ENCODE assay signal across 8 cellular contexts in genomic region chr2:119694994-119695521, GRCh38. TPM values are rescaled to one million over a fixed set of nuclear protein-coding genes. Genes with fewer than 3 reads are reported as not detected.
DNase-seq lines count a peak whose midpoint lies in the region; ATAC-seq, FAIRE-seq and TF ChIP-seq lines count a peak whose summit lies in the region.

No MANE protein-coding gene starts in this region.

- peak; percentile 0 for TF ChIP-seq CTCF in choroid plexus epithelial cell (conservative IDR thresholded peaks at IDR 0.05; ENCODE audit: low read depth, low read length)
- no peak for TF ChIP-seq CTCF in pancreas (IDR thresholded peaks at IDR 0.05)

- DNase-seq in GM04504 (ENCODE audit: low read depth) (peak; percentile 26), NCI-H2196 treated with DMSO at 0.1 percent for 48 hours (lab: John Stamatoyannopoulos, UW; ENCODE audit: unreplicated experiment) (peak; percentile 38), choroid plexus epithelial cell (ENCODE audit: low read depth) (peak; percentile 80), pancreas (peak in 1 of 6 donors; percentile 26), SIG-M5 (lab: John Stamatoyannopoulos, UW) (no peak), NCI-H146 (lab: John Stamatoyannopoulos, UW) (no peak)
- DNase-seq in activated CD4-positive, alpha-beta T cell treated with anti-CD3 and anti-CD28 coated beads for 1 hour: no peak
- no peak for DNase-seq in stimulated activated CD8-positive, alpha-beta memory T cell treated with anti-CD3 and anti-CD28 coated beads, Interleukin-4, amount 100 ng/mL, for 48 hours

- H3K9me3 ChIP-seq in pancreas: no peaks in the 10 kb centered on the region

- WGBS in pancreas, 2 donors: 15 to 16% methylated on average over 9 of the region's 9 CpGs

- ATAC-seq in pancreas: peak; percentile 68 to 79 (median 71)

- intact Hi-C loops in pancreas (cut with DNase I): no loop called here

- H3K4me3 ChIP-seq in choroid plexus epithelial cell (ENCODE audit: low read depth, low read length): peak overlapping the region; percentile 27
- H3K4me3 ChIP-seq in pancreas: no peak overlapping the region

- H3K36me3 ChIP-seq in pancreas: no peaks in the 10 kb centered on the region

- H3K27me3 ChIP-seq in pancreas: no peaks in the 10 kb centered on the region

- no peak for FAIRE-seq in pancreas (lab: Jason Lieb, UNC)

- peaks cover 12 to 17% (median 15%) of the 10 kb centered on the region in 3 donors for H3K4me1 ChIP-seq in pancreas

- peak overlapping the region in 2 of 4 donors; percentile 33 to 51 for H3K27ac ChIP-seq in pancreas

RNA-seq across cellular contexts. Expression of gene TMEM177, which starts 16.1 kb away (rescaled TPM):
- total RNA-seq in pancreas: 1 to 10 TPM; 3.0 to 5.9 (median 3.7) TPM
- polyA plus RNA-seq in pancreas: 1 to 10 TPM; 5.4 to 7.9 TPM

Comparison
In these comparisons a context has a peak if more than half of its experiments do, and no peak if none do; other contexts are left out.
1. DNase-seq: peak in GM04504 (single experiment), NCI-H2196 treated with DMSO at 0.1 percent for 48 hours (single experiment) and choroid plexus epithelial cell (single experiment); none in SIG-M5 (single experiment), activated CD4-positive, alpha-beta T cell treated with anti-CD3 and anti-CD28 coated beads for 1 hour (single experiment), stimulated activated CD8-positive, alpha-beta memory T cell treated with anti-CD3 and anti-CD28 coated beads, Interleukin-4, amount 100 ng/mL, for 48 hours (single experiment) and NCI-H146 (single experiment).